ENCODE assay signal across 1 cellular context in the genomic region with DNA sequence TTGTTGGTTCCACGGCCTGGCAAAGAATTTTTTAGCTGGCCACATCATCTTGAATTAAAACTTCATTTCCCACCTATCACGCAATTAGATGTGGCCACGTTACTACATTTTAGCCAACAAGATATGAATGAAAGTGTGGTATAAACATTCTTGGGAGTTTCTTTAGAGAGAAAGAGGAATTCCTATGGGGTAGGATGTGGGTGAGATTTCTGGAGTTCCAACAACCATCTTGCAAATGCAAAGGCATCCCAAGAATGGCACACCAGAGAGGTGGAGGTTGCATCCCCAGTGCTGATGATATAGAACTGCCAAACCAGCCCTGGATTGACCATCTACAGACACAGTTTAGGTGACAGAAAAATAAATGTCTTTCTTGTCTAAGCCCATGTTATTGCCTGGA.
TF ChIP-seq lines count a peak whose summit lies in the region.

No MANE protein-coding gene starts in this region.

TF ChIP-seq in GM23338, 12 proteins besides CTCF, POLR2A, EP300 and RAD21 (continued from another document):
- TF ChIP-seq EZH2phosphoT487 (IDR thresholded peaks at IDR 0.05; ENCODE audit: unreplicated experiment) (no peak), STAT1 (IDR thresholded peaks at IDR 0.05; ENCODE audit: unreplicated experiment) (no peak), REST (IDR thresholded peaks at IDR 0.05; ENCODE audit: unreplicated experiment) (no peak), EZH2 (IDR thresholded peaks at IDR 0.05; ENCODE audit: low read depth, unreplicated experiment) (no peak), ZNF331 (CRISPR knock-in tag; IDR thresholded peaks at IDR 0.05; ENCODE audit: low read depth) (no peak), CREB1 (CRISPR knock-in tag; IDR thresholded peaks at IDR 0.05; ENCODE audit: low read depth) (no peak), ZNF114 (CRISPR knock-in tag; IDR thresholded peaks at IDR 0.05) (no peak)
- TF ChIP-seq, protein P1, sequence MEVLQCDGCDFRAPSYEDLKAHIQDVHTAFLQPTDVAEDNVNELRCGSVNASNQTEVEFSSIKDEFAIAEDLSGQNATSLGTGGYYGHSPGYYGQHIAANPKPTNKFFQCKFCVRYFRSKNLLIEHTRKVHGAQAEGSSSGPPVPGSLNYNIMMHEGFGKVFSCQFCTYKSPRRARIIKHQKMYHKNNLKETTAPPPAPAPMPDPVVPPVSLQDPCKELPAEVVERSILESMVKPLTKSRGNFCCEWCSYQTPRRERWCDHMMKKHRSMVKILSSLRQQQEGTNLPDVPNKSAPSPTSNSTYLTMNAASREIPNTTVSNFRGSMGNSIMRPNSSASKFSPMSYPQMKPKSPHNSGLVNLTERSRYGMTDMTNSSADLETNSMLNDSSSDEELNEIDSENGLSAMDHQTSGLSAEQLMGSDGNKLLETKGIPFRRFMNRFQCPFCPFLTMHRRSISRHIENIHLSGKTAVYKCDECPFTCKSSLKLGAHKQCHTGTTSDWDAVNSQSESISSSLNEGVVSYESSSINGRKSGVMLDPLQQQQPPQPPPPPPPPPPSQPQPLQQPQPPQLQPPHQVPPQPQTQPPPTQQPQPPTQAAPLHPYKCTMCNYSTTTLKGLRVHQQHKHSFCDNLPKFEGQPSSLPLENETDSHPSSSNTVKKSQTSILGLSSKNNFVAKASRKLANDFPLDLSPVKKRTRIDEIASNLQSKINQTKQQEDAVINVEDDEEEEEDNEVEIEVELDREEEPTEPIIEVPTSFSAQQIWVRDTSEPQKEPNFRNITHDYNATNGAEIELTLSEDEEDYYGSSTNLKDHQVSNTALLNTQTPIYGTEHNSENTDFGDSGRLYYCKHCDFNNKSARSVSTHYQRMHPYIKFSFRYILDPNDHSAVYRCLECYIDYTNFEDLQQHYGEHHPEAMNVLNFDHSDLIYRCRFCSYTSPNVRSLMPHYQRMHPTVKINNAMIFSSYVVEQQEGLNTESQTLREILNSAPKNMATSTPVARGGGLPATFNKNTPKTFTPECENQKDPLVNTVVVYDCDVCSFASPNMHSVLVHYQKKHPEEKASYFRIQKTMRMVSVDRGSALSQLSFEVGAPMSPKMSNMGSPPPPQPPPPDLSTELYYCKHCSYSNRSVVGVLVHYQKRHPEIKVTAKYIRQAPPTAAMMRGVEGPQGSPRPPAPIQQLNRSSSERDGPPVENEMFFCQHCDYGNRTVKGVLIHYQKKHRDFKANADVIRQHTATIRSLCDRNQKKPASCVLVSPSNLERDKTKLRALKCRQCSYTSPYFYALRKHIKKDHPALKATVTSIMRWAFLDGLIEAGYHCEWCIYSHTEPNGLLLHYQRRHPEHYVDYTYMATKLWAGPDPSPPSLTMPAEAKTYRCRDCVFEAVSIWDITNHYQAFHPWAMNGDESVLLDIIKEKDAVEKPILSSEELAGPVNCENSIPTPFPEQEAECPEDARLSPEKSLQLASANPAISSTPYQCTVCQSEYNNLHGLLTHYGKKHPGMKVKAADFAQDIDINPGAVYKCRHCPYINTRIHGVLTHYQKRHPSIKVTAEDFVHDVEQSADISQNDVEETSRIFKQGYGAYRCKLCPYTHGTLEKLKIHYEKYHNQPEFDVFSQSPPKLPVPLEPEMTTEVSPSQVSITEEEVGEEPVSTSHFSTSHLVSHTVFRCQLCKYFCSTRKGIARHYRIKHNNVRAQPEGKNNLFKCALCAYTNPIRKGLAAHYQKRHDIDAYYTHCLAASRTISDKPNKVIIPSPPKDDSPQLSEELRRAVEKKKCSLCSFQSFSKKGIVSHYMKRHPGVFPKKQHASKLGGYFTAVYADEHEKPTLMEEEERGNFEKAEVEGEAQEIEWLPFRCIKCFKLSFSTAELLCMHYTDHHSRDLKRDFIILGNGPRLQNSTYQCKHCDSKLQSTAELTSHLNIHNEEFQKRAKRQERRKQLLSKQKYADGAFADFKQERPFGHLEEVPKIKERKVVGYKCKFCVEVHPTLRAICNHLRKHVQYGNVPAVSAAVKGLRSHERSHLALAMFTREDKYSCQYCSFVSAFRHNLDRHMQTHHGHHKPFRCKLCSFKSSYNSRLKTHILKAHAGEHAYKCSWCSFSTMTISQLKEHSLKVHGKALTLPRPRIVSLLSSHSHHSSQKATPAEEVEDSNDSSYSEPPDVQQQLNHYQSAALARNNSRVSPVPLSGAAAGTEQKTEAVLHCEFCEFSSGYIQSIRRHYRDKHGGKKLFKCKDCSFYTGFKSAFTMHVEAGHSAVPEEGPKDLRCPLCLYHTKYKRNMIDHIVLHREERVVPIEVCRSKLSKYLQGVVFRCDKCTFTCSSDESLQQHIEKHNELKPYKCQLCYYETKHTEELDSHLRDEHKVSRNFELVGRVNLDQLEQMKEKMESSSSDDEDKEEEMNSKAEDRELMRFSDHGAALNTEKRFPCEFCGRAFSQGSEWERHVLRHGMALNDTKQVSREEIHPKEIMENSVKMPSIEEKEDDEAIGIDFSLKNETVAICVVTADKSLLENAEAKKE (CRISPR knock-in tag; IDR thresholded peaks at IDR 0.05) = no peak
